ENCODE assay signal across 11 cellular contexts in the genomic region with DNA sequence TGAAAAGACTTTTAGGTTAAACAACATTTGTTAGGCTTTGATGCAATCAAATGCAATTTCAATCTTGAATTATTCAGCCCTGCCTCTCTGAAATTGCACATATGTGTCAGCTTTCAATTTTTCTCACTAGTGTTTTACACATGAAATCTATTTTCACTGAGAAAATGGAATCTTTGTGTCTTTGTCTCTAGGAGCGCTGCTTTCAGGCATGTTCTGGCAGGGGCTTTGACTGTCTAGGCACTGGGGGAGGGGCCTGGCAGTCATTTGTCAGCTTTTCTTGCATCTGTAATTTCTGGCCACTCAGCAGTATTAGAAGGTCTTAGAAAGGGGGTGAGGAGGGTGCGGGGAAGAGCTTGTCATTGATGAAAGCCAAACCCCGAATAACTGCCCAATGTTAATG.
A peak's percentile ranks its signal among the peaks of the same experiment; 100 is the strongest.
DNase-seq lines count a peak whose midpoint lies in the region; ATAC-seq and TF ChIP-seq lines count a peak whose summit lies in the region.
"Had no signal": no experiment of that assay in that cellular context is flagged by ENCODE, and none has a peak within 500 bp of the region (broad histone marks: within the 10 kb centered on the region; RNA-seq: fewer than 3 reads in every experiment).

No MANE protein-coding gene starts in this region.

- no peak overlapping the region for H2AK5ac ChIP-seq in neuronal stem cell (ENCODE audit: low read depth, low read length)

- no peak overlapping the region for H4K8ac ChIP-seq in neuronal stem cell (ENCODE audit: low read depth, low read length)

- DNase-seq in HEK293T (ENCODE audit: extremely low spot score) (peak; percentile 16), NT2/D1 (ENCODE audit: low read depth, low spot score) (peak; percentile 13), fibroblast of lung (ENCODE audit: low read depth in 2 of 2) (peak in 1 of 2 donors; percentile 74), neuronal stem cell (ENCODE audit: low spot score) (peak; percentile 24), GM20000 (ENCODE audit: low spot score) (no peak), NCI-H526 (lab: John Stamatoyannopoulos, UW) (no peak)
- no peak for DNase-seq in CD8-positive, alpha-beta memory T cell
- DNase-seq: activated effector memory CD4-positive, alpha-beta T cell treated with anti-CD3 and anti-CD28 coated beads, Interleukin-2, amount 50 U/mL, for 16 hours; naive B cell had no signal

- H3K4me3 ChIP-seq in NT2/D1 (ENCODE audit: insufficient read length, low read depth) (no peak overlapping the region), fibroblast of lung (replicated peaks in 1 of 4; ENCODE audit: control extremely low read depth in 1 of 4, insufficient read depth in 1 of 4, low read depth in 3 of 4, low read length in 4 of 4) (peak overlapping the region in 1 of 4 experiments; percentile 3), neuronal stem cell (ENCODE audit: low read length in 2 of 2) (no peak overlapping the region)
- no peak overlapping the region for H3K4me3 ChIP-seq in CD8-positive, alpha-beta memory T cell (ENCODE audit: low read length)
- H3K4me3 ChIP-seq: esophagus muscularis mucosa had no signal

- H3K4me2 ChIP-seq in fibroblast of lung (ENCODE audit: extremely low read depth, insufficient read depth, low read length) (peak overlapping the region; percentile 27), neuronal stem cell (ENCODE audit: insufficient read depth, low read length, poor library complexity, severe bottlenecking) (no peak overlapping the region)

- no peaks in the 10 kb centered on the region for H3K79me1 ChIP-seq in neuronal stem cell (ENCODE audit: low read depth, low read length)

- H3K27me3 ChIP-seq in NT2/D1 (ENCODE audit: insufficient read depth, insufficient read length) (no peaks in the 10 kb centered on the region), fibroblast of lung (ENCODE audit: control insufficient read depth, insufficient read depth, low read length) (no peaks in the 10 kb centered on the region), neuronal stem cell (ENCODE audit: control insufficient read depth in 3 of 3, insufficient read depth in 3 of 3, low read depth in 1 of 3, low read length in 3 of 3) (no peaks in the 10 kb centered on the region)
- no peaks in the 10 kb centered on the region for H3K27me3 ChIP-seq in CD8-positive, alpha-beta memory T cell (ENCODE audit: insufficient read depth, low read length, poor library complexity, severe bottlenecking)
- H3K27me3 ChIP-seq: esophagus muscularis mucosa had no signal

- no peak overlapping the region for H3K4ac ChIP-seq in neuronal stem cell (ENCODE audit: low read length)

- H3K4me1 Mint-ChIP-seq in CD8-positive, alpha-beta memory T cell, result peaks cover 10 to 29% (median 17%) of the 10 kb centered on the region in 3 donors

- no peak overlapping the region for H3K14ac ChIP-seq in neuronal stem cell (ENCODE audit: low read length)

- POLR2A ChIA-PET in HEK293T (lab: Yijun Ruan, JAX), result no interaction called here
- POLR2A ChIA-PET in CD8-positive, alpha-beta memory T cell (lab: Charles Lee), result no interaction called here

- H2BK5ac ChIP-seq in neuronal stem cell (ENCODE audit: low read length), result no peak overlapping the region

- peaks cover 0 to 9% (median 1%) of the 10 kb centered on the region in 3 donors for H3K36me3 Mint-ChIP-seq in CD8-positive, alpha-beta memory T cell

- no peaks in the 10 kb centered on the region for H3K9me3 Mint-ChIP-seq in CD8-positive, alpha-beta memory T cell
- H3K9me3 Mint-ChIP-seq: naive B cell had no signal

- no peak overlapping the region for H2BK120ac ChIP-seq in neuronal stem cell (ENCODE audit: low read depth, low read length)

- H3K4me1 ChIP-seq in NT2/D1 (ENCODE audit: insufficient read depth, insufficient read length), result no peaks in the 10 kb centered on the region
- H3K4me1 ChIP-seq in fibroblast of lung (ENCODE audit: control insufficient read depth, extremely low read depth, insufficient read depth, low read length), result peaks cover 13% of the 10 kb centered on the region
- peaks cover 2 to 32% of the 10 kb centered on the region in 2 donors for H3K4me1 ChIP-seq in neuronal stem cell (ENCODE audit: control insufficient read depth in 2 of 2, insufficient read depth in 1 of 2, low read depth in 1 of 2, low read length in 2 of 2)
- peaks cover 10% of the 10 kb centered on the region for H3K4me1 ChIP-seq in CD8-positive, alpha-beta memory T cell (ENCODE audit: insufficient read depth, low read length)

- H2AFZ ChIP-seq in fibroblast of lung (ENCODE audit: low read length), result no peak overlapping the region
- peak overlapping the region; percentile 56 for H2AFZ ChIP-seq in neuronal stem cell (ENCODE audit: low read length)

- no peak overlapping the region for H2BK15ac ChIP-seq in neuronal stem cell (ENCODE audit: low read length)

- H3K36me3 ChIP-seq in NT2/D1 (ENCODE audit: insufficient read depth, insufficient read length, low read length) (no peaks in the 10 kb centered on the region), fibroblast of lung (ENCODE audit: control insufficient read depth, insufficient read depth, low read length) (peaks cover 1% of the 10 kb centered on the region), neuronal stem cell (replicated peaks in 1 of 2; ENCODE audit: control insufficient read depth in 2 of 2, insufficient read depth in 2 of 2, low read length in 2 of 2) (peaks cover 0 to 39% of the 10 kb centered on the region in 2 donors)
- no peaks in the 10 kb centered on the region for H3K36me3 ChIP-seq in CD8-positive, alpha-beta memory T cell (ENCODE audit: insufficient read depth, low read length)

- no peak for ATAC-seq in GM21447 (IDR thresholded peaks at IDR 0.05; ENCODE audit: unreplicated experiment)

- H3K27me3 Mint-ChIP-seq in CD8-positive, alpha-beta memory T cell, result no peaks in the 10 kb centered on the region
- H3K27me3 Mint-ChIP-seq: naive B cell had no signal

- CTCF ChIA-PET in HEK293T (lab: Yijun Ruan, JAX), result interaction anchor here (1.0 kb wide), 1 partner anchor 115 kb away, joined by 3 read pairs; no protein-coding TSS in a partner anchor
- CTCF ChIA-PET in CD8-positive, alpha-beta memory T cell (lab: Charles Lee), result no interaction called here

- no peak for TF ChIP-seq CTCF in fibroblast of lung (conservative IDR thresholded peaks at IDR 0.05 in 1 of 2, IDR thresholded peaks at IDR 0.05 in 1 of 2; ENCODE audit: low read depth in 1 of 2, low read length in 2 of 2)
- no peak for TF ChIP-seq CTCF in GM20000 (IDR thresholded peaks at IDR 0.05; ENCODE audit: extremely low read depth, missing control alignments)

- no peak overlapping the region for H3K23ac ChIP-seq in neuronal stem cell (ENCODE audit: low read depth, low read length, poor library complexity)

- H4K91ac ChIP-seq in neuronal stem cell (ENCODE audit: low read depth, low read length, poor library complexity), result no peak overlapping the region

- no peaks in the 10 kb centered on the region for H3K9me3 ChIP-seq in NT2/D1 (ENCODE audit: insufficient read depth, low read length)
- H3K9me3 ChIP-seq in fibroblast of lung (ENCODE audit: control insufficient read depth, insufficient read depth, low read depth, low read length), result no peaks in the 10 kb centered on the region
- no peaks in the 10 kb centered on the region for H3K9me3 ChIP-seq in neuronal stem cell (replicated peaks in 1 of 2; ENCODE audit: control insufficient read depth in 2 of 2, insufficient read depth in 1 of 2, low read depth in 1 of 2, low read length in 2 of 2)
- H3K9me3 ChIP-seq in CD8-positive, alpha-beta memory T cell (ENCODE audit: low read length), result no peaks in the 10 kb centered on the region
- H3K9me3 ChIP-seq: esophagus muscularis mucosa had no signal

- WGBS in neuronal stem cell (ENCODE audit: extremely low coverage in 2 of 2, insufficient read length in 2 of 2, insufficient replicate concordance in 1 of 2), 2 donors, result no CpG with 5 or more reads among the region's 3 CpGs

- no peak overlapping the region for H3K9ac ChIP-seq in NT2/D1 (ENCODE audit: insufficient read length, low read depth)
- H3K9ac ChIP-seq in fibroblast of lung (ENCODE audit: insufficient read depth, low read length), result no peak overlapping the region
- no peak overlapping the region for H3K9ac ChIP-seq in neuronal stem cell (ENCODE audit: low read depth, low read length, poor library complexity)

- no peak overlapping the region for H2BK12ac ChIP-seq in neuronal stem cell (ENCODE audit: low read length)

- H3K27ac ChIP-seq in fibroblast of lung (ENCODE audit: insufficient read depth, low read length) (no peak overlapping the region), neuronal stem cell (replicated peaks; ENCODE audit: low read length) (no peak overlapping the region)
- H3K27ac ChIP-seq in CD8-positive, alpha-beta memory T cell (ENCODE audit: low read depth, low read length), result no peak overlapping the region
- H3K27ac ChIP-seq: esophagus muscularis mucosa had no signal

- no peaks in the 10 kb centered on the region for H4K20me1 ChIP-seq in fibroblast of lung (ENCODE audit: control insufficient read depth, extremely low read depth, insufficient read depth, low read length)

- no peak overlapping the region for H3K27ac Mint-ChIP-seq in CD8-positive, alpha-beta memory T cell

- no peak overlapping the region for H3K18ac ChIP-seq in neuronal stem cell (ENCODE audit: low read length)

- H3K4me3 Mint-ChIP-seq in CD8-positive, alpha-beta memory T cell, result no peak overlapping the region

- H3K79me2 ChIP-seq in fibroblast of lung (ENCODE audit: control insufficient read depth, insufficient read depth, low read length), result peaks cover 21% of the 10 kb centered on the region

TF ChIP-seq in HEK293T, 16 proteins besides CTCF, POLR2A, EP300 and RAD21 (continues in another document):
- TF ChIP-seq BHLHE40 (IDR thresholded peaks at IDR 0.05; ENCODE audit: borderline replicate concordance), result no peak
- no peak for TF ChIP-seq L3MBTL2 (conservative IDR thresholded peaks at IDR 0.05)
- no peak for TF ChIP-seq ARNT (IDR thresholded peaks at IDR 0.05)
- no peak for TF ChIP-seq TARDBP (IDR thresholded peaks at IDR 0.05)
- TF ChIP-seq LEF1 (IDR thresholded peaks at IDR 0.05; ENCODE audit: borderline replicate concordance), result no peak
- no peak for TF ChIP-seq SP1 (IDR thresholded peaks at IDR 0.05)
- TF ChIP-seq, protein P1, sequence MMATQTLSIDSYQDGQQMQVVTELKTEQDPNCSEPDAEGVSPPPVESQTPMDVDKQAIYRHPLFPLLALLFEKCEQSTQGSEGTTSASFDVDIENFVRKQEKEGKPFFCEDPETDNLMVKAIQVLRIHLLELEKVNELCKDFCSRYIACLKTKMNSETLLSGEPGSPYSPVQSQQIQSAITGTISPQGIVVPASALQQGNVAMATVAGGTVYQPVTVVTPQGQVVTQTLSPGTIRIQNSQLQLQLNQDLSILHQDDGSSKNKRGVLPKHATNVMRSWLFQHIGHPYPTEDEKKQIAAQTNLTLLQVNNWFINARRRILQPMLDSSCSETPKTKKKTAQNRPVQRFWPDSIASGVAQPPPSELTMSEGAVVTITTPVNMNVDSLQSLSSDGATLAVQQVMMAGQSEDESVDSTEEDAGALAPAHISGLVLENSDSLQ (IDR thresholded peaks at IDR 0.05), result no peak
- TF ChIP-seq FOXK2 (IDR thresholded peaks at IDR 0.05), result no peak
- TF ChIP-seq HDGF (IDR thresholded peaks at IDR 0.05; ENCODE audit: borderline replicate concordance), result no peak
- TF ChIP-seq FOXA1 (IDR thresholded peaks at IDR 0.05), result no peak
- TF ChIP-seq FOXM1 (IDR thresholded peaks at IDR 0.05; ENCODE audit: borderline replicate concordance), result no peak
- no peak for TF ChIP-seq ELF4 (IDR thresholded peaks at IDR 0.05)

Comparison
In these comparisons a context has a peak if more than half of its experiments do, and no peak if none do; other contexts are left out.
1. DNase-seq: peak in HEK293T (single experiment), NT2/D1 (single experiment) and neuronal stem cell (single experiment); none in GM20000 (single experiment), NCI-H526 (0 of 2) and CD8-positive, alpha-beta memory T cell (0 of 5).